ENCODE assay signal across 1 cellular context in the genomic region with DNA sequence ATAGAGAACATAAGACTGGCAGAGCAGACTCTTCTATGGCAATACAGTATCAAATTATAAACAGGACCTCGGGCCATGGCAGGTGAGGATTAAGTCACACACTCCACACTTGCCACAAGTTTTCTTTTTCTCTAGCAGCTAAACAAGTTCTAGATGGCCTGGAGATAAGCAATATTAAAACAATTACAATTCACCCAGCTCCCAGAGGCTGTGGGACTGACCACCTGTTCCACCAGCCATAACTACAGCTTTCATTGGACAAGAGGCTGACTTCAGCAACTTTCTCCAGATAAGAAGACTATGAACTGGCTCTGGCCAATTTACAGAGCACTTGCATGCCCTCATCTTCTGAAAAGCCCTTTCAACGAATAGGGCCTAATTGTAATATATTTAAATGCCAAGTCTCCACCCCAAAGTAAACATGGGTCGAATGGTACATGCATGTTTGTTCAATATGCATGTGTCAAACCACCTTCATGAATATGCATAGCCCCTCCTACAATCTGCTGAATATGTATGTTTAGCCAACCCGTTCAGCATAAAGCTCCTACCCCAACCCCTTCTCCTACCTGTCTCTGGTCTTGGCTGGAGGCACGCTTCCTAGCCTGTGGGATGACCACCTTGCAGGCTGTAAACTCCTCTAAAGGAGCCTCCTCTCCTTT.
TF ChIP-seq lines count a peak whose summit lies in the region.

No MANE protein-coding gene starts in this region.

TF ChIP-seq in GM12878, 131 proteins besides CTCF, POLR2A, EP300 and RAD21:
- TF ChIP-seq BCL3 (IDR thresholded peaks at IDR 0.05; ENCODE audit: borderline replicate concordance, insufficient read depth, low read depth, low read length, poor library complexity, severe bottlenecking) (no peak), POU2F2 (IDR thresholded peaks at IDR 0.05; ENCODE audit: borderline replicate concordance, low read depth, low read length) (peak; percentile 62; the same call in 1 of the 3 replicates)
